ENCODE assay signal across 1 cellular context in genomic region chr10:2948127-2948854, GRCh38.
TF ChIP-seq lines count a peak whose summit lies in the region.

No MANE protein-coding gene starts in this region.

TF ChIP-seq in H1, 55 proteins besides CTCF, POLR2A, EP300 and RAD21 (continued from another document):
- TF ChIP-seq, protein P1, sequence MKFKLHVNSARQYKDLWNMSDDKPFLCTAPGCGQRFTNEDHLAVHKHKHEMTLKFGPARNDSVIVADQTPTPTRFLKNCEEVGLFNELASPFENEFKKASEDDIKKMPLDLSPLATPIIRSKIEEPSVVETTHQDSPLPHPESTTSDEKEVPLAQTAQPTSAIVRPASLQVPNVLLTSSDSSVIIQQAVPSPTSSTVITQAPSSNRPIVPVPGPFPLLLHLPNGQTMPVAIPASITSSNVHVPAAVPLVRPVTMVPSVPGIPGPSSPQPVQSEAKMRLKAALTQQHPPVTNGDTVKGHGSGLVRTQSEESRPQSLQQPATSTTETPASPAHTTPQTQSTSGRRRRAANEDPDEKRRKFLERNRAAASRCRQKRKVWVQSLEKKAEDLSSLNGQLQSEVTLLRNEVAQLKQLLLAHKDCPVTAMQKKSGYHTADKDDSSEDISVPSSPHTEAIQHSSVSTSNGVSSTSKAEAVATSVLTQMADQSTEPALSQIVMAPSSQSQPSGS (IDR thresholded peaks at IDR 0.05; ENCODE audit: low read length): no peak
